ENCODE assay signal across 15 cellular contexts in the genomic region with DNA sequence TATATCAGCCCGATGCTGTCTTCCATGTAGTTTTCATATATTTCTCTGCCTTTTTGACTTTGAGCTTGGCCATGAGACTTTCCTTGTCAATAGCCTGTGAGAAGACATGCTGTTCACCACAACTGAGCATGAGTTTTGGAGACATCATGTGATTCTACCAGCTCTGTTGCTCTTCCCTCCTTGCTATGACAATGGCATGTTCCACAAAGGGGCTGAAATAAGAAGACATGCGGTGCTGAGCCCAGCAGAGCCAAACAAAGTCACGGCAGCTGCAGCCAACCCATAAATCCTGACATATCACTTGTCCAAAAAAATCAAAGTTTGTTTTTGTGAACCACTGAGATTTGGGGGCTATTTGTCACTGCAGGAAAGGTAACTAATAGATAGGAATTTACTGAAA.
DNase-seq lines count a peak whose midpoint lies in the region; ATAC-seq and TF ChIP-seq lines count a peak whose summit lies in the region.
"Had no signal": no experiment of that assay in that cellular context is flagged by ENCODE, and none has a peak within 500 bp of the region (broad histone marks: within the 10 kb centered on the region; RNA-seq: fewer than 3 reads in every experiment).

No MANE protein-coding gene starts in this region.

- H3K4me1 Mint-ChIP-seq in WTC11 = peaks cover 17% of the 10 kb centered on the region
- H3K4me1 Mint-ChIP-seq: CD14-positive monocyte had no signal

- no peaks in the 10 kb centered on the region for H3K9me2 ChIP-seq in HCT116 (ENCODE audit: insufficient read depth)

- H3K9me3 ChIP-seq in HCT116 (ENCODE audit: control insufficient read depth in 1 of 2, insufficient read depth in 1 of 2, low read depth in 1 of 2, low read length in 2 of 2) = no peaks in the 10 kb centered on the region
- H3K9me3 ChIP-seq in skeletal muscle tissue (ENCODE audit: control insufficient read depth in 3 of 3, low read length in 3 of 3) = no peaks in the 10 kb centered on the region

- intact Hi-C loops in HCT116 (cut with micrococcal nuclease) = loop anchor here (5.0 kb wide), 1 partner anchor 291 kb away; no protein-coding TSS in a partner anchor

- peaks cover 0 to 4% of the 10 kb centered on the region in 2 experiments; a peak in 1 of 4 replicates for H3K36me3 ChIP-seq in HCT116 (ENCODE audit: control insufficient read depth in 1 of 2, insufficient read depth in 2 of 2, low read length in 2 of 2)
- no peaks in the 10 kb centered on the region for H3K36me3 ChIP-seq in skeletal muscle tissue (ENCODE audit: control insufficient read depth in 3 of 3, insufficient read depth in 3 of 3, low read length in 3 of 3)

- H3K27me3 ChIP-seq in HCT116 (ENCODE audit: insufficient read depth, low read length) (no peaks in the 10 kb centered on the region), skeletal muscle tissue (ENCODE audit: control insufficient read depth in 3 of 3, insufficient read depth in 3 of 3, low read length in 3 of 3) (no peaks in the 10 kb centered on the region)

- H3K36me3 Mint-ChIP-seq in WTC11 = no peaks in the 10 kb centered on the region
- H3K36me3 Mint-ChIP-seq: CD14-positive monocyte had no signal

- peaks cover 71% of the 10 kb centered on the region for H3K79me2 ChIP-seq in HCT116 (ENCODE audit: insufficient read depth, low read length)

- peaks cover 8% of the 10 kb centered on the region; the same call in 1 of the 2 replicates for H3K9me3 Mint-ChIP-seq in WTC11

- H3K4me3 ChIP-seq in HCT116 (replicated peaks in 1 of 2; ENCODE audit: low read depth in 1 of 2, low read length in 2 of 2) = no peak overlapping the region
- H3K4me3 ChIP-seq in skeletal muscle tissue (ENCODE audit: low read length in 3 of 3) = no peak overlapping the region

- peak overlapping the region; percentile 61 for H3K9ac ChIP-seq in HCT116 (ENCODE audit: low read length)
- no peak overlapping the region for H3K9ac ChIP-seq in skeletal muscle tissue (ENCODE audit: low read depth in 1 of 3, low read length in 3 of 3)

- ATAC-seq in HCT116 (no peak), WTC11 (no peak)
- ATAC-seq: Right ventricle myocardium inferior had no signal

- no peak overlapping the region for H3K27ac Mint-ChIP-seq in WTC11
- H3K27ac Mint-ChIP-seq: CD14-positive monocyte had no signal

- no peak for DNase-seq in HCT116 (ENCODE audit: low read depth, low spot score)
- peak; percentile 22 for DNase-seq in SHP77 treated with DMSO at 0.1 percent for 48 hours (lab: John Stamatoyannopoulos, UW)
- peak; percentile 14 for DNase-seq in myocyte (ENCODE audit: low read depth)
- no peak for DNase-seq in stimulated activated CD8-positive, alpha-beta memory T cell treated with anti-CD3 and anti-CD28 coated beads, Interleukin-4, amount 100 ng/mL, for 48 hours
- no peak for DNase-seq in WTC11 (ENCODE audit: low spot score)
- no peak for DNase-seq in GOT3 (lab: John Stamatoyannopoulos, UW)
- DNase-seq: ACHN, DMS79, Kasumi-1, NCI-H1694 treated with DMSO at 0.1 percent for 48 hours, NCI-H446, NCI-H526 had no signal

- POLR2A ChIA-PET in HCT116 (lab: Charles Lee) = interaction anchor here (1.1 to 2.5 kb wide), 4 partner anchors 11 to 343 kb away, joined by 3 to 8 read pairs (median 6); a partner anchor contains a TSS
- POLR2A ChIA-PET in WTC11 (lab: Charles Lee) = no interaction called here

- peak overlapping the region; percentile 98 for H3K27ac ChIP-seq in HCT116 (ENCODE audit: low read depth, low read length)
- peak overlapping the region; percentile 41 for H3K27ac ChIP-seq in skeletal muscle tissue (ENCODE audit: low read depth, low read length)

- peak; percentile 50 for TF ChIP-seq POLR2A in HCT116 (IDR thresholded peaks at IDR 0.05; ENCODE audit: borderline replicate concordance, extremely low read depth, insufficient read depth, insufficient read length)

- no peaks in the 10 kb centered on the region for H3K27me3 Mint-ChIP-seq in WTC11 (ENCODE audit: low read depth)

- H2AFZ ChIP-seq in HCT116 (ENCODE audit: low read depth, low read length, poor library complexity, severe bottlenecking) = no peak overlapping the region

- H3K4me3 Mint-ChIP-seq in WTC11 = no peak overlapping the region
- H3K4me3 Mint-ChIP-seq: CD14-positive monocyte had no signal

- CTCF ChIA-PET in HCT116 (lab: Charles Lee) = no interaction called here
- CTCF ChIA-PET in WTC11 (lab: Charles Lee) = no interaction called here

- TF ChIP-seq CTCF in HCT116 (IDR thresholded peaks at IDR 0.05 in 2 of 3, conservative IDR thresholded peaks at IDR 0.05 in 1 of 3; ENCODE audit: borderline replicate concordance in 1 of 3, insufficient read depth in 1 of 3, low read depth in 2 of 3, low read length in 2 of 3) (no peak), WTC11 (IDR thresholded peaks at IDR 0.05) (no peak)

- H3K4me1 ChIP-seq in HCT116 (ENCODE audit: control insufficient read depth in 1 of 2, insufficient read depth in 2 of 2, low read length in 2 of 2) (peaks cover 88 to 95% of the 10 kb centered on the region in 2 experiments), skeletal muscle tissue (ENCODE audit: control insufficient read depth in 3 of 3, insufficient read depth in 3 of 3, low read length in 3 of 3) (peaks cover 0 to 6% (median 0%) of the 10 kb centered on the region in 3 donors)

- BruUV-seq in HCT116 (replicated peaks; lab: Mats Ljungman, UMichigan) = no TSS peak

- peak overlapping the region; percentile 61 for H3K4me2 ChIP-seq in HCT116 (ENCODE audit: low read length)

- no peak for TF ChIP-seq RAD21 in HCT116 (IDR thresholded peaks at IDR 0.05; ENCODE audit: low read depth)

- no peaks in the 10 kb centered on the region for H4K20me1 ChIP-seq in HCT116 (ENCODE audit: insufficient read depth)

- RAD21 ChIA-PET in HCT116 (lab: Charles Lee; ENCODE audit: low non-redundant PET in 1 of 2, low total read pairs in 2 of 2, uncharacterized antibody in 2 of 2, unreplicated experiment in 2 of 2) = no interaction called here

TF ChIP-seq in HCT116, 20 proteins besides CTCF, POLR2A, EP300 and RAD21:
- no peak for TF ChIP-seq EGR1 (IDR thresholded peaks at IDR 0.05; ENCODE audit: low read depth)
- 0 out of 2 replicates have a peak, but pooled peaks have one; percentile 4 for TF ChIP-seq CEBPB (IDR thresholded peaks at IDR 0.05; ENCODE audit: low read depth)
- no peak for TF ChIP-seq CBX3 (IDR thresholded peaks at IDR 0.05; ENCODE audit: low read depth)
- no peak for TF ChIP-seq EZH2 (IDR thresholded peaks at IDR 0.05)
- TF ChIP-seq POLR2AphosphoS5 (IDR thresholded peaks at IDR 0.05; ENCODE audit: low read depth, low read length) = no peak
- TF ChIP-seq ELF1 (IDR thresholded peaks at IDR 0.05; ENCODE audit: borderline replicate concordance, low read depth) = no peak
- TF ChIP-seq YY1 (IDR thresholded peaks at IDR 0.05; ENCODE audit: extremely low read depth, insufficient replicate concordance, low read depth, low read length) = no peak
- TF ChIP-seq, protein P1, sequence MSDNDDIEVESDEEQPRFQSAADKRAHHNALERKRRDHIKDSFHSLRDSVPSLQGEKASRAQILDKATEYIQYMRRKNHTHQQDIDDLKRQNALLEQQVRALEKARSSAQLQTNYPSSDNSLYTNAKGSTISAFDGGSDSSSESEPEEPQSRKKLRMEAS (IDR thresholded peaks at IDR 0.05) = 0 out of 2 replicates have a peak, but pooled peaks have one; percentile 44

TF ChIP-seq in WTC11, 78 proteins besides CTCF, POLR2A, EP300 and RAD21 (continues in another document):
- no peak for TF ChIP-seq ELF4 (CRISPR knock-in tag; IDR thresholded peaks at IDR 0.05; ENCODE audit: low read depth)
- TF ChIP-seq, protein P2, sequence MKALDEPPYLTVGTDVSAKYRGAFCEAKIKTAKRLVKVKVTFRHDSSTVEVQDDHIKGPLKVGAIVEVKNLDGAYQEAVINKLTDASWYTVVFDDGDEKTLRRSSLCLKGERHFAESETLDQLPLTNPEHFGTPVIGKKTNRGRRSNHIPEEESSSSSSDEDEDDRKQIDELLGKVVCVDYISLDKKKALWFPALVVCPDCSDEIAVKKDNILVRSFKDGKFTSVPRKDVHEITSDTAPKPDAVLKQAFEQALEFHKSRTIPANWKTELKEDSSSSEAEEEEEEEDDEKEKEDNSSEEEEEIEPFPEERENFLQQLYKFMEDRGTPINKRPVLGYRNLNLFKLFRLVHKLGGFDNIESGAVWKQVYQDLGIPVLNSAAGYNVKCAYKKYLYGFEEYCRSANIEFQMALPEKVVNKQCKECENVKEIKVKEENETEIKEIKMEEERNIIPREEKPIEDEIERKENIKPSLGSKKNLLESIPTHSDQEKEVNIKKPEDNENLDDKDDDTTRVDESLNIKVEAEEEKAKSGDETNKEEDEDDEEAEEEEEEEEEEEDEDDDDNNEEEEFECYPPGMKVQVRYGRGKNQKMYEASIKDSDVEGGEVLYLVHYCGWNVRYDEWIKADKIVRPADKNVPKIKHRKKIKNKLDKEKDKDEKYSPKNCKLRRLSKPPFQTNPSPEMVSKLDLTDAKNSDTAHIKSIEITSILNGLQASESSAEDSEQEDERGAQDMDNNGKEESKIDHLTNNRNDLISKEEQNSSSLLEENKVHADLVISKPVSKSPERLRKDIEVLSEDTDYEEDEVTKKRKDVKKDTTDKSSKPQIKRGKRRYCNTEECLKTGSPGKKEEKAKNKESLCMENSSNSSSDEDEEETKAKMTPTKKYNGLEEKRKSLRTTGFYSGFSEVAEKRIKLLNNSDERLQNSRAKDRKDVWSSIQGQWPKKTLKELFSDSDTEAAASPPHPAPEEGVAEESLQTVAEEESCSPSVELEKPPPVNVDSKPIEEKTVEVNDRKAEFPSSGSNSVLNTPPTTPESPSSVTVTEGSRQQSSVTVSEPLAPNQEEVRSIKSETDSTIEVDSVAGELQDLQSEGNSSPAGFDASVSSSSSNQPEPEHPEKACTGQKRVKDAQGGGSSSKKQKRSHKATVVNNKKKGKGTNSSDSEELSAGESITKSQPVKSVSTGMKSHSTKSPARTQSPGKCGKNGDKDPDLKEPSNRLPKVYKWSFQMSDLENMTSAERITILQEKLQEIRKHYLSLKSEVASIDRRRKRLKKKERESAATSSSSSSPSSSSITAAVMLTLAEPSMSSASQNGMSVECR (CRISPR knock-in tag; IDR thresholded peaks at IDR 0.05; ENCODE audit: borderline replicate concordance) = no peak
- TF ChIP-seq, protein P3, sequence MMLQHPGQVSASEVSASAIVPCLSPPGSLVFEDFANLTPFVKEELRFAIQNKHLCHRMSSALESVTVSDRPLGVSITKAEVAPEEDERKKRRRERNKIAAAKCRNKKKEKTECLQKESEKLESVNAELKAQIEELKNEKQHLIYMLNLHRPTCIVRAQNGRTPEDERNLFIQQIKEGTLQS (CRISPR knock-in tag; conservative IDR thresholded peaks at IDR 0.05) = no peak

Comparison
In these comparisons a context has a peak if more than half of its experiments do, and no peak if none do; other contexts are left out.
1. DNase-seq: peak in SHP77 treated with DMSO at 0.1 percent for 48 hours (single experiment) and myocyte (single experiment); none in HCT116 (single experiment), stimulated activated CD8-positive, alpha-beta memory T cell treated with anti-CD3 and anti-CD28 coated beads, Interleukin-4, amount 100 ng/mL, for 48 hours (single experiment), WTC11 (single experiment) and GOT3 (single experiment).